In genomic region chr5:176599749-176600430, GRCh38 we compare ENCODE assay signal across 9 cellular contexts. TPM values are rescaled to one million over a fixed set of nuclear protein-coding genes. Genes with fewer than 3 reads are reported as not detected.
"Had no signal": no experiment of that assay in that cellular context is flagged by ENCODE, and none has a peak within 500 bp of the region (broad histone marks: within the 10 kb centered on the region; RNA-seq: fewer than 3 reads in every experiment).

No MANE protein-coding gene starts in this region.

RNA-seq across cellular contexts. Expression of gene GPRIN1, which starts 10.1 kb away (rescaled TPM):
- total RNA-seq: ascending aorta had no signal

RNA-seq across cellular contexts. Expression of gene SNCB, which starts 30.4 kb away (rescaled TPM):
- total RNA-seq: activated CD4-positive, alpha-beta T cell treated with anti-CD3 and anti-CD28 coated beads, Interleukin-2, amount 10 ng/mL, durations not matched to agents 24 days and 14 days; ascending aorta; body of pancreas; bronchial epithelial cell; PC-9; T-helper 17 cell had no signal

RNA-seq across cellular contexts. Expression of gene EIF4E1B, which starts 30.6 kb away (rescaled TPM):
- total RNA-seq: activated CD4-positive, alpha-beta T cell treated with anti-CD3 and anti-CD28 coated beads, Interleukin-2, amount 10 ng/mL, durations not matched to agents 24 days and 14 days; activated T-cell treated with anti-CD3 and anti-CD28 coated beads, Interleukin-2, amount 50 U/mL, for 72 hours; ascending aorta; bronchial epithelial cell; chondrocyte; PC-9; SK-MEL-5; T-helper 17 cell had no signal

RNA-seq across cellular contexts. Expression of gene CDHR2, which starts 50.7 kb away (rescaled TPM):
- total RNA-seq: ascending aorta, PC-9, SK-MEL-5 had no signal
